In the genomic region with DNA sequence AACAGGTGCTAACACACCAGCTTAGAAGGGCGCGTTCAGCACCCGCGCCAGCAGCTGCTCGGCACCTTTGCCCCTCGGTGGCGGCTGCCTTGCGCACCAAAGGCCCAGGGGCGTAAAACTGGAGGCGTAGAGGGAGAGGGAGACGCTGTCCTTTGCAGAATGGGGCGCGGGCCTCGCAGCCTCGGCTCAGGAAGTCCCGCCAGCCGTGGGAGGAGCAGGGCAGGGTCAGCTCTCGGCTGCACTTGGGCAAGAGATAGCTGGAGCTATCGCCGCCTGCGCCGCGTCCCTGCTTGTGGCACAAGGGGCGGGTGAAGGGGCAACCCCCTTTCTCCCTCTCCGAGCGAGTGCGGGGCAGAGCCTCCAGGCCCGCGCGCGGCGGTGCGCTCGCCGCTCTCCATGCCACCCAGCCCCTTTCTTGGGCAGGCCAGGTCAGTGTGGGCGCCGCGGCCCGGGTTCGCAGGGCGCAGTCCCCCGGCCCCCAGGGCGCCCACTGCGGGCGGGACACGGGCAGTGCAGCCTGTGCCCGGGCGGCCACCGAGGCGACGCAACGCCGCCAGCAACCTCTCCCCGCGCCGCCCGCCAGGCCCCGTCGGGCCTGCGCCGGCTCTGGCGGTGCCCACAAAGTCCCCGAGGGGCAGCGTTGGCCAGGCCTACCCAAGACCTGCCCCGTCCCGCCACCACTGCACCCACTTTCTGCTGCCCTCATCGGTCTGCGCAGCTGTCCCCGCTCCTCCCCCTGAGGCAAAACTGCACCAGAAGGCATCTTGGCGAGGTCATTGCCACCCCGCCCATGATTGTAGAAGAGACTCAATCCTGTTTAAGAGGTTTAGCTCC, we compare ENCODE assay signal across 1 cellular context.
TF ChIP-seq lines count a peak whose summit lies in the region.

No MANE protein-coding gene starts in this region.

TF ChIP-seq in WTC11, 78 proteins besides CTCF, POLR2A, EP300 and RAD21 (continued from another document and continues in another):
- TF ChIP-seq, protein P1, sequence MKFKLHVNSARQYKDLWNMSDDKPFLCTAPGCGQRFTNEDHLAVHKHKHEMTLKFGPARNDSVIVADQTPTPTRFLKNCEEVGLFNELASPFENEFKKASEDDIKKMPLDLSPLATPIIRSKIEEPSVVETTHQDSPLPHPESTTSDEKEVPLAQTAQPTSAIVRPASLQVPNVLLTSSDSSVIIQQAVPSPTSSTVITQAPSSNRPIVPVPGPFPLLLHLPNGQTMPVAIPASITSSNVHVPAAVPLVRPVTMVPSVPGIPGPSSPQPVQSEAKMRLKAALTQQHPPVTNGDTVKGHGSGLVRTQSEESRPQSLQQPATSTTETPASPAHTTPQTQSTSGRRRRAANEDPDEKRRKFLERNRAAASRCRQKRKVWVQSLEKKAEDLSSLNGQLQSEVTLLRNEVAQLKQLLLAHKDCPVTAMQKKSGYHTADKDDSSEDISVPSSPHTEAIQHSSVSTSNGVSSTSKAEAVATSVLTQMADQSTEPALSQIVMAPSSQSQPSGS (CRISPR knock-in tag; IDR thresholded peaks at IDR 0.05; ENCODE audit: borderline replicate concordance, low read depth): no peak
- TF ChIP-seq, protein P2, sequence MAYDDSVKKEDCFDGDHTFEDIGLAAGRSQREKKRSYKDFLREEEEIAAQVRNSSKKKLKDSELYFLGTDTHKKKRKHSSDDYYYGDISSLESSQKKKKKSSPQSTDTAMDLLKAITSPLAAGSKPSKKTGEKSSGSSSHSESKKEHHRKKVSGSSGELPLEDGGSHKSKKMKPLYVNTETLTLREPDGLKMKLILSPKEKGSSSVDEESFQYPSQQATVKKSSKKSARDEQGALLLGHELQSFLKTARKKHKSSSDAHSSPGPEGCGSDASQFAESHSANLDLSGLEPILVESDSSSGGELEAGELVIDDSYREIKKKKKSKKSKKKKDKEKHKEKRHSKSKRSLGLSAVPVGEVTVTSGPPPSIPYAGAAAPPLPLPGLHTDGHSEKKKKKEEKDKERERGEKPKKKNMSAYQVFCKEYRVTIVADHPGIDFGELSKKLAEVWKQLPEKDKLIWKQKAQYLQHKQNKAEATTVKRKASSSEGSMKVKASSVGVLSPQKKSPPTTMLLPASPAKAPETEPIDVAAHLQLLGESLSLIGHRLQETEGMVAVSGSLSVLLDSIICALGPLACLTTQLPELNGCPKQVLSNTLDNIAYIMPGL (CRISPR knock-in tag; IDR thresholded peaks at IDR 0.05): peak; percentile 55; the same call in 1 of the 2 replicates
- TF ChIP-seq ELF4 (CRISPR knock-in tag; IDR thresholded peaks at IDR 0.05; ENCODE audit: low read depth) (no peak), SMAD3 (CRISPR knock-in tag; IDR thresholded peaks at IDR 0.05; ENCODE audit: borderline replicate concordance) (no peak), ZNF263 (CRISPR knock-in tag; IDR thresholded peaks at IDR 0.05; ENCODE audit: low read depth) (no peak), TEAD1 (CRISPR knock-in tag; IDR thresholded peaks at IDR 0.05) (0 out of 2 replicates have a peak, but pooled peaks have one; percentile 19), NR1H2 (CRISPR knock-in tag; IDR thresholded peaks at IDR 0.05) (no peak), NFATC4 (CRISPR knock-in tag; IDR thresholded peaks at IDR 0.05) (no peak), GABPB1 (CRISPR knock-in tag; IDR thresholded peaks at IDR 0.05) (no peak), NR3C1 (CRISPR knock-in tag; conservative IDR thresholded peaks at IDR 0.05; ENCODE audit: low read depth) (0 out of 2 replicates have a peak, but pooled peaks have one; percentile 70), ESRRA (CRISPR knock-in tag; IDR thresholded peaks at IDR 0.05; ENCODE audit: borderline replicate concordance) (0 out of 2 replicates have a peak, but pooled peaks have one; percentile 53), NFYB (CRISPR knock-in tag; conservative IDR thresholded peaks at IDR 0.05; ENCODE audit: low read depth) (0 out of 2 replicates have a peak, but pooled peaks have one; percentile 6), CBFB (CRISPR knock-in tag; IDR thresholded peaks at IDR 0.05; ENCODE audit: low read depth) (no peak), ZNF416 (CRISPR knock-in tag; IDR thresholded peaks at IDR 0.05) (peak; percentile 95), RORB (CRISPR knock-in tag; IDR thresholded peaks at IDR 0.05) (no peak)
- TF ChIP-seq, protein P3, sequence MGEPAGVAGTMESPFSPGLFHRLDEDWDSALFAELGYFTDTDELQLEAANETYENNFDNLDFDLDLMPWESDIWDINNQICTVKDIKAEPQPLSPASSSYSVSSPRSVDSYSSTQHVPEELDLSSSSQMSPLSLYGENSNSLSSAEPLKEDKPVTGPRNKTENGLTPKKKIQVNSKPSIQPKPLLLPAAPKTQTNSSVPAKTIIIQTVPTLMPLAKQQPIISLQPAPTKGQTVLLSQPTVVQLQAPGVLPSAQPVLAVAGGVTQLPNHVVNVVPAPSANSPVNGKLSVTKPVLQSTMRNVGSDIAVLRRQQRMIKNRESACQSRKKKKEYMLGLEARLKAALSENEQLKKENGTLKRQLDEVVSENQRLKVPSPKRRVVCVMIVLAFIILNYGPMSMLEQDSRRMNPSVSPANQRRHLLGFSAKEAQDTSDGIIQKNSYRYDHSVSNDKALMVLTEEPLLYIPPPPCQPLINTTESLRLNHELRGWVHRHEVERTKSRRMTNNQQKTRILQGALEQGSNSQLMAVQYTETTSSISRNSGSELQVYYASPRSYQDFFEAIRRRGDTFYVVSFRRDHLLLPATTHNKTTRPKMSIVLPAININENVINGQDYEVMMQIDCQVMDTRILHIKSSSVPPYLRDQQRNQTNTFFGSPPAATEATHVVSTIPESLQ (CRISPR knock-in tag; IDR thresholded peaks at IDR 0.05): no peak
- TF ChIP-seq, protein P4, sequence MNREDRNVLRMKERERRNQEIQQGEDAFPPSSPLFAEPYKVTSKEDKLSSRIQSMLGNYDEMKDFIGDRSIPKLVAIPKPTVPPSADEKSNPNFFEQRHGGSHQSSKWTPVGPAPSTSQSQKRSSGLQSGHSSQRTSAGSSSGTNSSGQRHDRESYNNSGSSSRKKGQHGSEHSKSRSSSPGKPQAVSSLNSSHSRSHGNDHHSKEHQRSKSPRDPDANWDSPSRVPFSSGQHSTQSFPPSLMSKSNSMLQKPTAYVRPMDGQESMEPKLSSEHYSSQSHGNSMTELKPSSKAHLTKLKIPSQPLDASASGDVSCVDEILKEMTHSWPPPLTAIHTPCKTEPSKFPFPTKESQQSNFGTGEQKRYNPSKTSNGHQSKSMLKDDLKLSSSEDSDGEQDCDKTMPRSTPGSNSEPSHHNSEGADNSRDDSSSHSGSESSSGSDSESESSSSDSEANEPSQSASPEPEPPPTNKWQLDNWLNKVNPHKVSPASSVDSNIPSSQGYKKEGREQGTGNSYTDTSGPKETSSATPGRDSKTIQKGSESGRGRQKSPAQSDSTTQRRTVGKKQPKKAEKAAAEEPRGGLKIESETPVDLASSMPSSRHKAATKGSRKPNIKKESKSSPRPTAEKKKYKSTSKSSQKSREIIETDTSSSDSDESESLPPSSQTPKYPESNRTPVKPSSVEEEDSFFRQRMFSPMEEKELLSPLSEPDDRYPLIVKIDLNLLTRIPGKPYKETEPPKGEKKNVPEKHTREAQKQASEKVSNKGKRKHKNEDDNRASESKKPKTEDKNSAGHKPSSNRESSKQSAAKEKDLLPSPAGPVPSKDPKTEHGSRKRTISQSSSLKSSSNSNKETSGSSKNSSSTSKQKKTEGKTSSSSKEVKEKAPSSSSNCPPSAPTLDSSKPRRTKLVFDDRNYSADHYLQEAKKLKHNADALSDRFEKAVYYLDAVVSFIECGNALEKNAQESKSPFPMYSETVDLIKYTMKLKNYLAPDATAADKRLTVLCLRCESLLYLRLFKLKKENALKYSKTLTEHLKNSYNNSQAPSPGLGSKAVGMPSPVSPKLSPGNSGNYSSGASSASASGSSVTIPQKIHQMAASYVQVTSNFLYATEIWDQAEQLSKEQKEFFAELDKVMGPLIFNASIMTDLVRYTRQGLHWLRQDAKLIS (CRISPR knock-in tag; IDR thresholded peaks at IDR 0.05; ENCODE audit: borderline replicate concordance): no peak
- TF ChIP-seq, protein P5, sequence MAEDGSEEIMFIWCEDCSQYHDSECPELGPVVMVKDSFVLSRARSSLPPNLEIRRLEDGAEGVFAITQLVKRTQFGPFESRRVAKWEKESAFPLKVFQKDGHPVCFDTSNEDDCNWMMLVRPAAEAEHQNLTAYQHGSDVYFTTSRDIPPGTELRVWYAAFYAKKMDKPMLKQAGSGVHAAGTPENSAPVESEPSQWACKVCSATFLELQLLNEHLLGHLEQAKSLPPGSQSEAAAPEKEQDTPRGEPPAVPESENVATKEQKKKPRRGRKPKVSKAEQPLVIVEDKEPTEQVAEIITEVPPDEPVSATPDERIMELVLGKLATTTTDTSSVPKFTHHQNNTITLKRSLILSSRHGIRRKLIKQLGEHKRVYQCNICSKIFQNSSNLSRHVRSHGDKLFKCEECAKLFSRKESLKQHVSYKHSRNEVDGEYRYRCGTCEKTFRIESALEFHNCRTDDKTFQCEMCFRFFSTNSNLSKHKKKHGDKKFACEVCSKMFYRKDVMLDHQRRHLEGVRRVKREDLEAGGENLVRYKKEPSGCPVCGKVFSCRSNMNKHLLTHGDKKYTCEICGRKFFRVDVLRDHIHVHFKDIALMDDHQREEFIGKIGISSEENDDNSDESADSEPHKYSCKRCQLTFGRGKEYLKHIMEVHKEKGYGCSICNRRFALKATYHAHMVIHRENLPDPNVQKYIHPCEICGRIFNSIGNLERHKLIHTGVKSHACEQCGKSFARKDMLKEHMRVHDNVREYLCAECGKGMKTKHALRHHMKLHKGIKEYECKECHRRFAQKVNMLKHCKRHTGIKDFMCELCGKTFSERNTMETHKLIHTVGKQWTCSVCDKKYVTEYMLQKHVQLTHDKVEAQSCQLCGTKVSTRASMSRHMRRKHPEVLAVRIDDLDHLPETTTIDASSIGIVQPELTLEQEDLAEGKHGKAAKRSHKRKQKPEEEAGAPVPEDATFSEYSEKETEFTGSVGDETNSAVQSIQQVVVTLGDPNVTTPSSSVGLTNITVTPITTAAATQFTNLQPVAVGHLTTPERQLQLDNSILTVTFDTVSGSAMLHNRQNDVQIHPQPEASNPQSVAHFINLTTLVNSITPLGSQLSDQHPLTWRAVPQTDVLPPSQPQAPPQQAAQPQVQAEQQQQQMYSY (CRISPR knock-in tag; IDR thresholded peaks at IDR 0.05): no peak
- TF ChIP-seq, protein P6, sequence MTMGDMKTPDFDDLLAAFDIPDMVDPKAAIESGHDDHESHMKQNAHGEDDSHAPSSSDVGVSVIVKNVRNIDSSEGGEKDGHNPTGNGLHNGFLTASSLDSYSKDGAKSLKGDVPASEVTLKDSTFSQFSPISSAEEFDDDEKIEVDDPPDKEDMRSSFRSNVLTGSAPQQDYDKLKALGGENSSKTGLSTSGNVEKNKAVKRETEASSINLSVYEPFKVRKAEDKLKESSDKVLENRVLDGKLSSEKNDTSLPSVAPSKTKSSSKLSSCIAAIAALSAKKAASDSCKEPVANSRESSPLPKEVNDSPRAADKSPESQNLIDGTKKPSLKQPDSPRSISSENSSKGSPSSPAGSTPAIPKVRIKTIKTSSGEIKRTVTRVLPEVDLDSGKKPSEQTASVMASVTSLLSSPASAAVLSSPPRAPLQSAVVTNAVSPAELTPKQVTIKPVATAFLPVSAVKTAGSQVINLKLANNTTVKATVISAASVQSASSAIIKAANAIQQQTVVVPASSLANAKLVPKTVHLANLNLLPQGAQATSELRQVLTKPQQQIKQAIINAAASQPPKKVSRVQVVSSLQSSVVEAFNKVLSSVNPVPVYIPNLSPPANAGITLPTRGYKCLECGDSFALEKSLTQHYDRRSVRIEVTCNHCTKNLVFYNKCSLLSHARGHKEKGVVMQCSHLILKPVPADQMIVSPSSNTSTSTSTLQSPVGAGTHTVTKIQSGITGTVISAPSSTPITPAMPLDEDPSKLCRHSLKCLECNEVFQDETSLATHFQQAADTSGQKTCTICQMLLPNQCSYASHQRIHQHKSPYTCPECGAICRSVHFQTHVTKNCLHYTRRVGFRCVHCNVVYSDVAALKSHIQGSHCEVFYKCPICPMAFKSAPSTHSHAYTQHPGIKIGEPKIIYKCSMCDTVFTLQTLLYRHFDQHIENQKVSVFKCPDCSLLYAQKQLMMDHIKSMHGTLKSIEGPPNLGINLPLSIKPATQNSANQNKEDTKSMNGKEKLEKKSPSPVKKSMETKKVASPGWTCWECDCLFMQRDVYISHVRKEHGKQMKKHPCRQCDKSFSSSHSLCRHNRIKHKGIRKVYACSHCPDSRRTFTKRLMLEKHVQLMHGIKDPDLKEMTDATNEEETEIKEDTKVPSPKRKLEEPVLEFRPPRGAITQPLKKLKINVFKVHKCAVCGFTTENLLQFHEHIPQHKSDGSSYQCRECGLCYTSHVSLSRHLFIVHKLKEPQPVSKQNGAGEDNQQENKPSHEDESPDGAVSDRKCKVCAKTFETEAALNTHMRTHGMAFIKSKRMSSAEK (CRISPR knock-in tag; IDR thresholded peaks at IDR 0.05; ENCODE audit: borderline replicate concordance): no peak
- TF ChIP-seq, protein P7, sequence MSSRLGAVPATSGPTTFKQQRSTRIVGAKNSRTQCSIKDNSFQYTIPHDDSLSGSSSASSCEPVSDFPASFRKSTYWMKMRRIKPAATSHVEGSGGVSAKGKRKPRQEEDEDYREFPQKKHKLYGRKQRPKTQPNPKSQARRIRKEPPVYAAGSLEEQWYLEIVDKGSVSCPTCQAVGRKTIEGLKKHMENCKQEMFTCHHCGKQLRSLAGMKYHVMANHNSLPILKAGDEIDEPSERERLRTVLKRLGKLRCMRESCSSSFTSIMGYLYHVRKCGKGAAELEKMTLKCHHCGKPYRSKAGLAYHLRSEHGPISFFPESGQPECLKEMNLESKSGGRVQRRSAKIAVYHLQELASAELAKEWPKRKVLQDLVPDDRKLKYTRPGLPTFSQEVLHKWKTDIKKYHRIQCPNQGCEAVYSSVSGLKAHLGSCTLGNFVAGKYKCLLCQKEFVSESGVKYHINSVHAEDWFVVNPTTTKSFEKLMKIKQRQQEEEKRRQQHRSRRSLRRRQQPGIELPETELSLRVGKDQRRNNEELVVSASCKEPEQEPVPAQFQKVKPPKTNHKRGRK (CRISPR knock-in tag; IDR thresholded peaks at IDR 0.05; ENCODE audit: borderline replicate concordance): no peak
- TF ChIP-seq, protein P8, sequence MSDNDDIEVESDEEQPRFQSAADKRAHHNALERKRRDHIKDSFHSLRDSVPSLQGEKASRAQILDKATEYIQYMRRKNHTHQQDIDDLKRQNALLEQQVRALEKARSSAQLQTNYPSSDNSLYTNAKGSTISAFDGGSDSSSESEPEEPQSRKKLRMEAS (CRISPR knock-in tag; IDR thresholded peaks at IDR 0.05): 0 out of 2 replicates have a peak, but pooled peaks have one; percentile 41
- TF ChIP-seq, protein P9, sequence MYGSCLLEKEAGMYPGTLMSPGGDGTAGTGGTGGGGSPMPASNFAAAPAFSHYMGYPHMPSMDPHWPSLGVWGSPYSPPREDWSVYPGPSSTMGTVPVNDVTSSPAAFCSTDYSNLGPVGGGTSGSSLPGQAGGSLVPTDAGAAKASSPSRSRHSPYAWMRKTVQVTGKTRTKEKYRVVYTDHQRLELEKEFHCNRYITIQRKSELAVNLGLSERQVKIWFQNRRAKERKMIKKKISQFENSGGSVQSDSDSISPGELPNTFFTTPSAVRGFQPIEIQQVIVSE (CRISPR knock-in tag; IDR thresholded peaks at IDR 0.05; ENCODE audit: borderline replicate concordance): no peak
- TF ChIP-seq, protein P10, sequence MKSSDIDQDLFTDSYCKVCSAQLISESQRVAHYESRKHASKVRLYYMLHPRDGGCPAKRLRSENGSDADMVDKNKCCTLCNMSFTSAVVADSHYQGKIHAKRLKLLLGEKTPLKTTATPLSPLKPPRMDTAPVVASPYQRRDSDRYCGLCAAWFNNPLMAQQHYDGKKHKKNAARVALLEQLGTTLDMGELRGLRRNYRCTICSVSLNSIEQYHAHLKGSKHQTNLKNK (CRISPR knock-in tag; IDR thresholded peaks at IDR 0.05): no peak
